In the genomic region with DNA sequence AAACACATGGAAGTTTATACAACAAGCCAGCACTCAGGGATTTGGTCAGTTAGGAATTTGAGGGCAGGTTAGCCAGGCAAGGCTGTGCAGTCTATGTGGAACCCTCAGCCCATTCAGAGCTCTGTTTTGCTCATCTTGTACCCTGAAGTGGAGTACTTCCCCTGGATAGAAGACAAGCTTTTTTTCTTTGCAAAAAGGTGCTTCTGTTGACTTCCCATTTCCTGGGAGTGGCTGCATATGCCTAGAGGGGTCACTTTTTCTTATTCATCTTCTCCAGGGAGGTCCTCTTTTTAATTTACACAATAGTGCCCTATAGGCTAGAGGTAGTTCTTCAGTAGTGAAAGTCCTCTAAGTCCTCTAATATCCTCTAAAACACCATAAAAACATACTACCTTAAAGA, we compare ENCODE assay signal across 24 cellular contexts.
"Had no signal": no experiment of that assay in that cellular context is flagged by ENCODE, and none has a peak within 500 bp of the region (broad histone marks: within the 10 kb centered on the region; RNA-seq: fewer than 3 reads in every experiment).

No MANE protein-coding gene starts in this region.

- ATAC-seq: esophagus mucosa; heart left ventricle; left lobe of liver; mucosa of descending colon; naive thymus-derived CD8-positive, alpha-beta T cell; stimulated activated naive B cell treated with anti-CD40 and anti-IgM and Interleukin-4, amounts not matched to agents 10 μg/mL and 1 μg/mL and 100 μg/mL, for 72 hours; stimulated activated naive CD8-positive, alpha-beta T cell treated with anti-CD3 and anti-CD28 coated beads, Interleukin-15, amount 100 ng/mL, for 72 hours; upper lobe of right lung had no signal

- H3K9me3 ChIP-seq: mucosa of descending colon, neutrophil, right atrium auricular region, sigmoid colon, testis, tibial nerve, upper lobe of right lung, vagina had no signal

- H3K9me3 Mint-ChIP-seq: stimulated activated naive B cell treated with anti-CD40 and anti-IgM and Interleukin-4, amounts not matched to agents 10 μg/mL and 1 μg/mL and 100 μg/mL, for 72 hours; stimulated activated naive CD8-positive, alpha-beta T cell treated with anti-CD3 and anti-CD28 coated beads, Interleukin-15, amount 100 ng/mL, for 72 hours had no signal

- FAIRE-seq: endometrium, frontal cortex, islet of Langerhans had no signal

- H3K27ac ChIP-seq: heart left ventricle, neutrophil, right atrium auricular region, sigmoid colon, skin epidermis, testis, tibial nerve, upper lobe of right lung, vagina had no signal

- DNase-seq: effector memory CD4-positive, alpha-beta T cell; heart left ventricle; hippocampal formation; mammary epithelial cell; mucosa of descending colon; naive thymus-derived CD8-positive, alpha-beta T cell; posterior cingulate gyrus; sigmoid colon; stimulated activated CD4-positive, alpha-beta T cell treated with anti-CD3 and anti-CD28 coated beads, Interleukin-2, amount 100 ng/mL, for 24 hours; stimulated activated CD4-positive, alpha-beta T cell treated with anti-CD3 and anti-CD28 coated beads, Interleukin-4, amount 100 ng/mL, for 4 hours; stimulated activated naive B cell treated with anti-CD40 and anti-IgM and Interleukin-4, amounts not matched to agents 10 μg/mL and 1 μg/mL and 100 μg/mL, for 72 hours; stimulated activated naive CD8-positive, alpha-beta T cell treated with anti-CD3 and anti-CD28 coated beads, Interleukin-15, amount 100 ng/mL, for 72 hours; testis; upper lobe of right lung had no signal

- H3K36me3 Mint-ChIP-seq: stimulated activated naive B cell treated with anti-CD40 and anti-IgM and Interleukin-4, amounts not matched to agents 10 μg/mL and 1 μg/mL and 100 μg/mL, for 72 hours had no signal

- H3K4me1 ChIP-seq: right atrium auricular region, testis, upper lobe of right lung, vagina had no signal

- H3K27me3 Mint-ChIP-seq: stimulated activated naive CD8-positive, alpha-beta T cell treated with anti-CD3 and anti-CD28 coated beads, Interleukin-15, amount 100 ng/mL, for 72 hours had no signal

- H3K4me3 ChIP-seq: heart left ventricle, mucosa of descending colon, right atrium auricular region, sigmoid colon, skin epidermis, testis, tibial nerve, upper lobe of right lung, vagina had no signal

- H3K4me3 Mint-ChIP-seq: naive thymus-derived CD8-positive, alpha-beta T cell; stimulated activated naive B cell treated with anti-CD40 and anti-IgM and Interleukin-4, amounts not matched to agents 10 μg/mL and 1 μg/mL and 100 μg/mL, for 72 hours; stimulated activated naive CD8-positive, alpha-beta T cell treated with anti-CD3 and anti-CD28 coated beads, Interleukin-15, amount 100 ng/mL, for 72 hours had no signal

- H3K27ac Mint-ChIP-seq: naive thymus-derived CD8-positive, alpha-beta T cell; stimulated activated naive B cell treated with anti-CD40 and anti-IgM and Interleukin-4, amounts not matched to agents 10 μg/mL and 1 μg/mL and 100 μg/mL, for 72 hours; stimulated activated naive CD8-positive, alpha-beta T cell treated with anti-CD3 and anti-CD28 coated beads, Interleukin-15, amount 100 ng/mL, for 72 hours had no signal

- H3K36me3 ChIP-seq: heart left ventricle, neutrophil, right atrium auricular region, sigmoid colon, tibial nerve, upper lobe of right lung, vagina had no signal

- H3K27me3 ChIP-seq: heart left ventricle, neutrophil, right atrium auricular region, sigmoid colon, testis, tibial nerve, upper lobe of right lung, vagina had no signal

- H3K4me1 Mint-ChIP-seq: naive thymus-derived CD8-positive, alpha-beta T cell; stimulated activated naive B cell treated with anti-CD40 and anti-IgM and Interleukin-4, amounts not matched to agents 10 μg/mL and 1 μg/mL and 100 μg/mL, for 72 hours; stimulated activated naive CD8-positive, alpha-beta T cell treated with anti-CD3 and anti-CD28 coated beads, Interleukin-15, amount 100 ng/mL, for 72 hours had no signal
